In genomic region chr21:36359185-36359584, GRCh38 we compare ENCODE assay signal across 29 cellular contexts.
"Had no signal": no experiment of that assay in that cellular context is flagged by ENCODE, and none has a peak within 500 bp of the region (broad histone marks: within the 10 kb centered on the region; RNA-seq: fewer than 3 reads in every experiment).

No MANE protein-coding gene starts in this region.

- H3K9me3 ChIP-seq: ovary, psoas muscle, right lobe of liver, sigmoid colon, suprapubic skin, testis, tibial artery, transverse colon, upper lobe of right lung, uterus had no signal

- FAIRE-seq: small intestine had no signal

- H3K27me3 ChIP-seq: neural progenitor cell, ovary, right lobe of liver, sigmoid colon, suprapubic skin, testis, tibial artery, transverse colon, upper lobe of right lung, uterus had no signal

- H3K79me2 ChIP-seq: parathyroid adenoma had no signal

- H2AFZ ChIP-seq: neural progenitor cell, parathyroid adenoma had no signal

- H3K27ac Mint-ChIP-seq: nephron; neural progenitor cell; progenitor cell of endocrine pancreas; stimulated activated memory B cell treated with anti-CD40 and anti-IgM and Interleukin-4, amounts not matched to agents 10 μg/mL and 1 μg/mL and 100 μg/mL, for 72 hours; stimulated activated naive CD8-positive, alpha-beta T cell treated with anti-CD3 and anti-CD28 coated beads, Interleukin-15, Interleukin-2, amounts not matched to agents 100 ng/mL and 50 ng/mL, for 24 hours; type B pancreatic cell had no signal

- H3K4me1 ChIP-seq: neural progenitor cell, parathyroid adenoma, psoas muscle, right lobe of liver, sigmoid colon, suprapubic skin, testis, tibial artery, upper lobe of right lung, uterus had no signal

- H3K4me2 ChIP-seq: neural progenitor cell had no signal

- H3K4me3 ChIP-seq: neural progenitor cell, ovary, psoas muscle, right lobe of liver, sigmoid colon, suprapubic skin, testis, tibial artery, transverse colon, upper lobe of right lung, uterus had no signal

- H3K36me3 ChIP-seq: ovary, uterus had no signal

- ATAC-seq: naive thymus-derived CD4-positive, alpha-beta T cell; natural killer cell; psoas muscle; right cardiac atrium; right lobe of liver; stimulated activated memory B cell treated with anti-CD40 and anti-IgM and Interleukin-4, amounts not matched to agents 10 μg/mL and 1 μg/mL and 100 μg/mL, for 72 hours; upper lobe of right lung had no signal

- H3K9me3 Mint-ChIP-seq: naive thymus-derived CD4-positive, alpha-beta T cell; natural killer cell; nephron; neural progenitor cell; stimulated activated memory B cell treated with anti-CD40 and anti-IgM and Interleukin-4, amounts not matched to agents 10 μg/mL and 1 μg/mL and 100 μg/mL, for 72 hours; stimulated activated naive CD8-positive, alpha-beta T cell treated with anti-CD3 and anti-CD28 coated beads, Interleukin-15, Interleukin-2, amounts not matched to agents 100 ng/mL and 50 ng/mL, for 24 hours; type B pancreatic cell had no signal

- H3K27me3 Mint-ChIP-seq: naive thymus-derived CD4-positive, alpha-beta T cell; progenitor cell of endocrine pancreas; stimulated activated memory B cell treated with anti-CD40 and anti-IgM and Interleukin-4, amounts not matched to agents 10 μg/mL and 1 μg/mL and 100 μg/mL, for 72 hours; stimulated activated naive CD8-positive, alpha-beta T cell treated with anti-CD3 and anti-CD28 coated beads, Interleukin-15, Interleukin-2, amounts not matched to agents 100 ng/mL and 50 ng/mL, for 24 hours; type B pancreatic cell had no signal

- DNase-seq: naive thymus-derived CD4-positive, alpha-beta T cell; natural killer cell; occipital lobe; ovary; posterior cingulate gyrus; psoas muscle; right cardiac atrium; right lobe of liver; sigmoid colon; small intestine; stimulated activated CD4-positive, alpha-beta T cell treated with anti-CD3 and anti-CD28 coated beads, Interleukin-15, amount 100 ng/mL, for 24 hours; stimulated activated CD4-positive, alpha-beta T cell treated with anti-CD3 and anti-CD28 coated beads, Interleukin-2, amount 100 ng/mL, for 24 hours; stimulated activated CD4-positive, alpha-beta T cell treated with anti-CD3 and anti-CD28 coated beads, Interleukin-2, amount 100 ng/mL, for 48 hours; stimulated activated CD4-positive, alpha-beta T cell treated with anti-CD3 and anti-CD28 coated beads, Interleukin-4, amount 100 ng/mL, for 24 hours; stimulated activated naive CD4-positive, alpha-beta T cell; substantia nigra; testis; tibial artery; transverse colon; upper lobe of right lung; uterus had no signal

- H3K4me3 Mint-ChIP-seq: naive thymus-derived CD4-positive, alpha-beta T cell; natural killer cell; nephron; neural progenitor cell; stimulated activated memory B cell treated with anti-CD40 and anti-IgM and Interleukin-4, amounts not matched to agents 10 μg/mL and 1 μg/mL and 100 μg/mL, for 72 hours; stimulated activated naive CD8-positive, alpha-beta T cell treated with anti-CD3 and anti-CD28 coated beads, Interleukin-15, Interleukin-2, amounts not matched to agents 100 ng/mL and 50 ng/mL, for 24 hours; type B pancreatic cell had no signal

- H3K27ac ChIP-seq: neural progenitor cell, ovary, parathyroid adenoma, psoas muscle, right lobe of liver, sigmoid colon, suprapubic skin, testis, tibial artery, transverse colon, upper lobe of right lung, uterus had no signal

- H3K4me1 Mint-ChIP-seq: nephron; neural progenitor cell; stimulated activated memory B cell treated with anti-CD40 and anti-IgM and Interleukin-4, amounts not matched to agents 10 μg/mL and 1 μg/mL and 100 μg/mL, for 72 hours had no signal

- H3K9ac ChIP-seq: neural progenitor cell, parathyroid adenoma had no signal
